ENCODE assay signal across 8 cellular contexts in genomic region chr11:18394928-18395734, GRCh38. TPM values are rescaled to one million over a fixed set of nuclear protein-coding genes. Genes with fewer than 3 reads are reported as not detected.
DNase-seq lines count a peak whose midpoint lies in the region; ATAC-seq, FAIRE-seq and TF ChIP-seq lines count a peak whose summit lies in the region.

No MANE protein-coding gene starts in this region.

- no peak for FAIRE-seq in RCC 7860 (lab: Jason Lieb, UNC)

- H3K4me1 ChIP-seq in body of pancreas (peaks cover 22% of the 10 kb centered on the region), spleen (peaks cover 8 to 72% (median 35%) of the 10 kb centered on the region in 6 donors)

- no peaks in the 10 kb centered on the region for H3K27me3 ChIP-seq in body of pancreas
- H3K27me3 ChIP-seq in spleen (replicated peaks in 1 of 7): no peaks in the 10 kb centered on the region

- TF ChIP-seq CTCF in body of pancreas (IDR thresholded peaks at IDR 0.05) (no peak), spleen (IDR thresholded peaks at IDR 0.05 in 8 of 11, conservative IDR thresholded peaks at IDR 0.05 in 3 of 11) (no peak)

- intact Hi-C loops in body of pancreas (cut with DNase I) (loop anchor here (10.0 kb wide), 1 partner anchor 70 kb away; the partner anchor contains the start of genes GTF2H1 and HPS5), spleen (cut with DNase I; ENCODE audit: low total_unique reads) (loop anchor here (5.0 kb wide), 1 partner anchor 73 kb away; the partner anchor contains the start of genes GTF2H1 and HPS5)

- H3K27ac ChIP-seq in body of pancreas (peak overlapping the region; percentile 92 to 98 (median 94)), spleen (peak overlapping the region; percentile 95 to 99 (median 96))

- 6 to 8% methylated on average over 20 to 36 of the region's 36 CpGs for WGBS in body of pancreas, 2 donors
- 0 to 2% (median 1%) methylated on average over 30 to 36 of the region's 36 CpGs for whole genome bisulfite sequencing in spleen, 5 donors

- no peaks in the 10 kb centered on the region for H3K9me3 ChIP-seq in body of pancreas
- H3K9me3 ChIP-seq in spleen: no peaks in the 10 kb centered on the region

- TF ChIP-seq POLR2A in body of pancreas (IDR thresholded peaks at IDR 0.05): no peak
- TF ChIP-seq POLR2A in spleen (IDR thresholded peaks at IDR 0.05): no peak

- no peak for ATAC-seq in body of pancreas
- ATAC-seq in GM21423 (IDR thresholded peaks at IDR 0.05; ENCODE audit: unreplicated experiment): no peak

- DNase-seq in H4 (ENCODE audit: low spot score) (peak; percentile 23), RCC 7860 (ENCODE audit: low spot score) (peak; percentile 14), body of pancreas (peak in 3 of 4 donors; percentile 11 to 35 (median 32)), islet precursor cell (peak; percentile 63), spleen (peak; percentile 78), AG08396 (ENCODE audit: low spot score) (no peak), SHP77 (lab: John Stamatoyannopoulos, UW) (no peak)

- H3K4me3 ChIP-seq in body of pancreas: peak overlapping the region; percentile 49 to 83
- H3K4me3 ChIP-seq in spleen: peak overlapping the region; percentile 86 to 95 (median 92)

- peaks cover 0 to 16% of the 10 kb centered on the region in 2 donors for H3K36me3 ChIP-seq in body of pancreas (replicated peaks in 1 of 2; ENCODE audit: insufficient read depth in 1 of 2, low read depth in 2 of 2)
- H3K36me3 ChIP-seq in spleen: peaks cover 0 to 36% (median 34%) of the 10 kb centered on the region in 6 donors

RNA-seq across cellular contexts. Expression of gene LDHA, which starts 0.8 kb away (rescaled TPM):
- total RNA-seq in H4 (2014; rRNA removed; shearing (Covaris generic)): 1,258 and 1,608 TPM in 2 replicates
- total RNA-seq in body of pancreas: 100 to 1,000 TPM in 1 of 2 donors, 10 to 100 TPM in 1; 94.6 to 147 TPM
- total RNA-seq in spleen: 100 to 1,000 TPM; 221 to 415 (median 286) TPM
- 100 to 1,000 TPM; 139 to 260 (median 206) TPM for polyA plus RNA-seq in spleen

RNA-seq across cellular contexts. Expression of gene LDHC, which starts 17.0 kb away (rescaled TPM):
- total RNA-seq in H4 (2014; rRNA removed; shearing (Covaris generic)): not detected in 2 replicates
- total RNA-seq in body of pancreas: not detected
- under 1 TPM in 1 of 7 donors, not detected in 6; 0.84 TPM for total RNA-seq in spleen
- polyA plus RNA-seq in spleen: 1 to 10 TPM in 1 of 3 donors, under 1 TPM in 1, not detected in 1; 0.93 to 1.1 TPM

Comparison
In these comparisons a context has a peak if more than half of its experiments do, and no peak if none do; other contexts are left out.
1. DNase-seq: peak in H4 (single experiment), RCC 7860 (single experiment), body of pancreas (3 of 4), islet precursor cell (single experiment) and spleen (single experiment); none in AG08396 (single experiment) and SHP77 (0 of 2).